Comparison of ENCODE assay signal across 29 cellular contexts in the genomic region with DNA sequence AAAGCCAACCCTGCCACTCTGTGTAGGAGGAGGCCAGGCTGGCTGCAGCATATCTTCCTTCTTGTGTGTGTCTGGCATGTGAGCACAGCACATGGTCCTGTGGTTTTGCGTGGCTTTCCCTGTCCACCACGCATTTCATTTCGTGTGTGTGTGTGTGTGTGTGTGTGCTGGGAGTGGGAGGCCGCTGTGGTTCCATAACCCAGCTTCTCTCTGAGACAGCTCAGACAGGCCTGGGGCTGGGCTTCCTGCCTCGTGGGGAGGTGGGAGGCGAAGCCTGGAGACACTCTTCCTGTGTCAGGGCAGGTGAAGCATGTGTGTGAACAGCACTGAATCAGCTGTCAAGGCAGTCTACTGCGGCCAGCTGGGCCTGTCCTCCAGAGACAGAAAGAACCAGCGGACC. TPM values are rescaled to one million over a fixed set of nuclear protein-coding genes. Genes with fewer than 3 reads are reported as not detected.
DNase-seq lines count a peak whose midpoint lies in the region; ATAC-seq, FAIRE-seq and TF ChIP-seq lines count a peak whose summit lies in the region.
"Had no signal": no experiment of that assay in that cellular context is flagged by ENCODE, and none has a peak within 500 bp of the region (broad histone marks: within the 10 kb centered on the region; RNA-seq: fewer than 3 reads in every experiment).

No MANE protein-coding gene starts in this region.

- CTCF ChIA-PET in activated CD8-positive, alpha-beta T cell treated with anti-CD3 and anti-CD28 coated beads for 36 hours (lab: Charles Lee), result interaction anchor here (1.4 to 4.7 kb wide), 7 partner anchors 9 to 394 kb away, joined by 5 to 53 read pairs (median 10); no protein-coding TSS in a partner anchor
- CTCF ChIA-PET in activated CD8-positive, alpha-beta T cell treated with anti-CD3 and anti-CD28 coated beads, Interleukin-2, amount 10 ng/mL, durations not matched to agents 7 days and 5 days (lab: Charles Lee), result interaction anchor here (1.8 to 4.4 kb wide), 4 partner anchors 9 to 392 kb away, joined by 13 to 55 read pairs (median 16); no protein-coding TSS in a partner anchor
- CTCF ChIA-PET in Calu3 (lab: Charles Lee), result interaction anchor here (0.9 to 1.0 kb wide), 2 partner anchors 10 to 216 kb away, joined by 4 read pairs; no protein-coding TSS in a partner anchor
- CTCF ChIA-PET in GM10248 (lab: Yijun Ruan, JAX), result interaction anchor here (1.0 to 2.2 kb wide), 5 partner anchors 12 to 405 kb away, joined by 4 to 35 read pairs (median 5); no protein-coding TSS in a partner anchor

- H3K4me1 ChIP-seq in DND-41 (ENCODE audit: insufficient read depth, low read length), result peaks cover 9% of the 10 kb centered on the region
- H3K4me1 ChIP-seq: right lobe of liver, SJCRH30 had no signal

- H4K20me1 ChIP-seq in DND-41 (ENCODE audit: insufficient read depth, low read length), result no peaks in the 10 kb centered on the region

- H2AFZ ChIP-seq in DND-41 (ENCODE audit: low read depth, low read length), result no peak overlapping the region

- POLR2A ChIA-PET in activated CD8-positive, alpha-beta T cell treated with anti-CD3 and anti-CD28 coated beads for 36 hours (lab: Charles Lee), result no interaction called here
- POLR2A ChIA-PET in activated CD8-positive, alpha-beta T cell treated with anti-CD3 and anti-CD28 coated beads, Interleukin-2, amount 10 ng/mL, durations not matched to agents 7 days and 5 days (lab: Charles Lee), result no interaction called here
- POLR2A ChIA-PET in GM10248 (lab: Yijun Ruan, JAX), result interaction anchor here (0.6 kb wide), 1 partner anchor 74 kb away, joined by 4 read pairs; no protein-coding TSS in a partner anchor

- no peak overlapping the region for H3K4me3 Mint-ChIP-seq in activated CD8-positive, alpha-beta T cell treated with anti-CD3 and anti-CD28 coated beads for 36 hours
- H3K4me3 Mint-ChIP-seq in activated CD8-positive, alpha-beta T cell treated with anti-CD3 and anti-CD28 coated beads, Interleukin-2, amount 10 ng/mL, durations not matched to agents 7 days and 5 days, result no peak overlapping the region
- H3K4me3 Mint-ChIP-seq in Calu3 (ENCODE audit: low read depth, unreplicated experiment), result no peak overlapping the region
- H3K4me3 Mint-ChIP-seq: memory B cell; stimulated activated naive CD8-positive, alpha-beta T cell treated with anti-CD3 and anti-CD28 coated beads, Interleukin-15, Interleukin-2, amounts not matched to agents 100 ng/mL and 50 ng/mL, for 24 hours had no signal

- FAIRE-seq in GM19239 (lab: Jason Lieb, UNC), result no peak
- FAIRE-seq: A549, endometrium, RCC 7860 had no signal

- H3K9me3 Mint-ChIP-seq in activated CD8-positive, alpha-beta T cell treated with anti-CD3 and anti-CD28 coated beads for 36 hours, result no peaks in the 10 kb centered on the region
- H3K9me3 Mint-ChIP-seq in activated CD8-positive, alpha-beta T cell treated with anti-CD3 and anti-CD28 coated beads, Interleukin-2, amount 10 ng/mL, durations not matched to agents 7 days and 5 days (ENCODE audit: insufficient read depth), result no peaks in the 10 kb centered on the region
- H3K9me3 Mint-ChIP-seq in Calu3 (ENCODE audit: low read depth, unreplicated experiment), result no peaks in the 10 kb centered on the region
- H3K9me3 Mint-ChIP-seq: activated T-helper 2 cell treated with anti-CD3 and anti-CD28 coated beads, Interferon-gamma antibody, Interleukin-2, Interleukin-4, amounts not matched to agents 10 μg/mL and 5 μg/mL and 100 μg/mL, durations not matched to agents 14 hours and 24 hours and 36 hours; memory B cell; stimulated activated naive CD8-positive, alpha-beta T cell treated with anti-CD3 and anti-CD28 coated beads, Interleukin-15, Interleukin-2, amounts not matched to agents 100 ng/mL and 50 ng/mL, for 24 hours; T-cell had no signal

- no TSS peak for BruUV-seq in Calu3 (replicated peaks; lab: Mats Ljungman, UMichigan)

- peaks cover 20% of the 10 kb centered on the region for H3K27me3 Mint-ChIP-seq in activated CD8-positive, alpha-beta T cell treated with anti-CD3 and anti-CD28 coated beads for 36 hours
- H3K27me3 Mint-ChIP-seq in activated CD8-positive, alpha-beta T cell treated with anti-CD3 and anti-CD28 coated beads, Interleukin-2, amount 10 ng/mL, durations not matched to agents 7 days and 5 days (ENCODE audit: low read depth), result peaks cover 5% of the 10 kb centered on the region
- peaks cover 34% of the 10 kb centered on the region for H3K27me3 Mint-ChIP-seq in Calu3 (ENCODE audit: unreplicated experiment)

- H3K27me3 ChIP-seq in DND-41 (ENCODE audit: insufficient read depth, low read length, poor library complexity), result peaks cover 5% of the 10 kb centered on the region
- H3K27me3 ChIP-seq: body of pancreas, right lobe of liver had no signal

- DNase-seq in activated CD8-positive, alpha-beta T cell treated with anti-CD3 and anti-CD28 coated beads for 36 hours, result peak; percentile 18
- no peak for DNase-seq in activated CD8-positive, alpha-beta T cell treated with anti-CD3 and anti-CD28 coated beads, Interleukin-2, amount 10 ng/mL, durations not matched to agents 7 days and 5 days
- DNase-seq in DND-41, result peak; percentile 8
- DNase-seq in SW480 (ENCODE audit: low spot score), result peak; percentile 46
- DNase-seq in mesenteric fat pad (ENCODE audit: low spot score), result peak; percentile 87
- DNase-seq in Calu3, result no peak
- DNase-seq in GM10248 (ENCODE audit: extremely low spot score), result no peak
- no peak for DNase-seq in GM19239 (ENCODE audit: insufficient read length, low spot score)
- DNase-seq: body of pancreas, COR-L47, esophagus squamous epithelium, foreskin melanocyte, GDM1, H7, heart right ventricle, left cardiac atrium, MM.1S, NCI-H1436 treated with DMSO at 0.1 percent for 48 hours, NCI-H2107, NCI-H748 treated with DMSO at 0.1 percent for 48 hours, right lobe of liver, SJCRH30 had no signal

- no peak overlapping the region for H3K4me3 ChIP-seq in DND-41 (ENCODE audit: low read depth in 1 of 2, low read length in 2 of 2)
- H3K4me3 ChIP-seq: A549, body of pancreas, esophagus squamous epithelium, heart right ventricle, right lobe of liver, SJCRH30 had no signal

- H3K9me3 ChIP-seq in DND-41 (ENCODE audit: insufficient read depth, low read length, severe bottlenecking), result no peaks in the 10 kb centered on the region
- H3K9me3 ChIP-seq: A549, body of pancreas, esophagus squamous epithelium, heart right ventricle, right lobe of liver, SJCRH30 had no signal

- no peak for ATAC-seq in activated CD8-positive, alpha-beta T cell treated with anti-CD3 and anti-CD28 coated beads for 36 hours
- no peak for ATAC-seq in activated CD8-positive, alpha-beta T cell treated with anti-CD3 and anti-CD28 coated beads, Interleukin-2, amount 10 ng/mL, durations not matched to agents 7 days and 5 days
- ATAC-seq in DND-41 (ENCODE audit: insufficient read depth, low read depth), result no peak
- ATAC-seq: A549, body of pancreas, heart right ventricle, left cardiac atrium, right lobe of liver had no signal

- H3K9ac ChIP-seq in DND-41 (ENCODE audit: low read depth, low read length), result no peak overlapping the region

- peaks cover 9% of the 10 kb centered on the region for H3K4me1 Mint-ChIP-seq in activated CD8-positive, alpha-beta T cell treated with anti-CD3 and anti-CD28 coated beads for 36 hours (ENCODE audit: low read depth)
- peaks cover 20% of the 10 kb centered on the region for H3K4me1 Mint-ChIP-seq in activated CD8-positive, alpha-beta T cell treated with anti-CD3 and anti-CD28 coated beads, Interleukin-2, amount 10 ng/mL, durations not matched to agents 7 days and 5 days (ENCODE audit: low read depth)
- no peaks in the 10 kb centered on the region for H3K4me1 Mint-ChIP-seq in Calu3 (ENCODE audit: low read depth, unreplicated experiment)

- no peak overlapping the region for H3K27ac Mint-ChIP-seq in activated CD8-positive, alpha-beta T cell treated with anti-CD3 and anti-CD28 coated beads for 36 hours
- H3K27ac Mint-ChIP-seq in activated CD8-positive, alpha-beta T cell treated with anti-CD3 and anti-CD28 coated beads, Interleukin-2, amount 10 ng/mL, durations not matched to agents 7 days and 5 days, result no peak overlapping the region
- no peak overlapping the region for H3K27ac Mint-ChIP-seq in Calu3 (ENCODE audit: unreplicated experiment)
- H3K27ac Mint-ChIP-seq: activated T-helper 2 cell treated with anti-CD3 and anti-CD28 coated beads, Interferon-gamma antibody, Interleukin-2, Interleukin-4, amounts not matched to agents 10 μg/mL and 5 μg/mL and 100 μg/mL, durations not matched to agents 14 hours and 24 hours and 36 hours; memory B cell; stimulated activated naive CD8-positive, alpha-beta T cell treated with anti-CD3 and anti-CD28 coated beads, Interleukin-15, Interleukin-2, amounts not matched to agents 100 ng/mL and 50 ng/mL, for 24 hours; T-cell had no signal

- no peaks in the 10 kb centered on the region for H3K36me3 Mint-ChIP-seq in activated CD8-positive, alpha-beta T cell treated with anti-CD3 and anti-CD28 coated beads for 36 hours (ENCODE audit: low read depth)
- H3K36me3 Mint-ChIP-seq in activated CD8-positive, alpha-beta T cell treated with anti-CD3 and anti-CD28 coated beads, Interleukin-2, amount 10 ng/mL, durations not matched to agents 7 days and 5 days (ENCODE audit: low read depth), result no peaks in the 10 kb centered on the region
- no peaks in the 10 kb centered on the region for H3K36me3 Mint-ChIP-seq in Calu3 (ENCODE audit: insufficient read depth, unreplicated experiment)
- H3K36me3 Mint-ChIP-seq: memory B cell, T-cell had no signal

- H3K4me2 ChIP-seq in DND-41 (ENCODE audit: insufficient read depth, low read length), result no peak overlapping the region
- H3K4me2 ChIP-seq: A549 had no signal

- H3K79me2 ChIP-seq in DND-41 (ENCODE audit: insufficient read depth, low read length), result no peaks in the 10 kb centered on the region

- TF ChIP-seq CTCF in activated CD8-positive, alpha-beta T cell treated with anti-CD3 and anti-CD28 coated beads for 36 hours (IDR thresholded peaks at IDR 0.05), result no peak
- TF ChIP-seq CTCF in DND-41 (IDR thresholded peaks at IDR 0.05; ENCODE audit: borderline replicate concordance, extremely low read depth, low read length, poor library complexity, severe bottlenecking) (no peak), Calu3 (IDR thresholded peaks at IDR 0.05; ENCODE audit: unreplicated experiment) (no peak), GM10248 (IDR thresholded peaks at IDR 0.05; ENCODE audit: control extremely low read depth, extremely low read depth, low read depth, missing control alignments) (no peak)

- no peaks in the 10 kb centered on the region for H3K36me3 ChIP-seq in DND-41 (ENCODE audit: insufficient read depth, low read length)
- H3K36me3 ChIP-seq: esophagus squamous epithelium, heart right ventricle, right lobe of liver, SJCRH30 had no signal

- intact Hi-C loops in activated CD8-positive, alpha-beta T cell treated with anti-CD3 and anti-CD28 coated beads for 36 hours (cut with micrococcal nuclease), result loop anchor here (2.0 to 5.0 kb wide), 2 partner anchors 215 to 386 kb away; no protein-coding TSS in a partner anchor
- intact Hi-C loops in Calu3 (cut with micrococcal nuclease; ENCODE audit: unreplicated experiment), result loop anchor here (2.0 kb wide), 2 partner anchors 35 to 215 kb away; no protein-coding TSS in a partner anchor

- H3K27ac ChIP-seq in DND-41 (ENCODE audit: low read length), result no peak overlapping the region
- H3K27ac ChIP-seq: body of pancreas, esophagus squamous epithelium, heart right ventricle, right lobe of liver, SJCRH30 had no signal

RNA-seq across cellular contexts. Expression of gene MRPS22, which starts 16.0 kb away (rescaled TPM):
- total RNA-seq in activated CD8-positive, alpha-beta T cell treated with anti-CD3 and anti-CD28 coated beads for 36 hours, result 10 to 100 TPM; 67.4 to 68.9 TPM
- total RNA-seq in activated CD8-positive, alpha-beta T cell treated with anti-CD3 and anti-CD28 coated beads, Interleukin-2, amount 10 ng/mL, durations not matched to agents 7 days and 5 days, result 10 to 100 TPM; 39.7 to 41.1 TPM
- total RNA-seq in mesenteric fat pad, result 37.6 TPM
- total RNA-seq in Calu3 (2022), result 79.5 and 82.4 TPM in 2 replicates

Comparison
In these comparisons a context has a peak if more than half of its experiments do, and no peak if none do; other contexts are left out.
1. DNase-seq: peak in activated CD8-positive, alpha-beta T cell treated with anti-CD3 and anti-CD28 coated beads for 36 hours (single experiment), DND-41 (single experiment), SW480 (single experiment) and mesenteric fat pad (single experiment); none in activated CD8-positive, alpha-beta T cell treated with anti-CD3 and anti-CD28 coated beads, Interleukin-2, amount 10 ng/mL, durations not matched to agents 7 days and 5 days (single experiment), Calu3 (single experiment), GM10248 (single experiment) and GM19239 (single experiment).